Comparison of ENCODE assay signal across 19 cellular contexts in the genomic region with DNA sequence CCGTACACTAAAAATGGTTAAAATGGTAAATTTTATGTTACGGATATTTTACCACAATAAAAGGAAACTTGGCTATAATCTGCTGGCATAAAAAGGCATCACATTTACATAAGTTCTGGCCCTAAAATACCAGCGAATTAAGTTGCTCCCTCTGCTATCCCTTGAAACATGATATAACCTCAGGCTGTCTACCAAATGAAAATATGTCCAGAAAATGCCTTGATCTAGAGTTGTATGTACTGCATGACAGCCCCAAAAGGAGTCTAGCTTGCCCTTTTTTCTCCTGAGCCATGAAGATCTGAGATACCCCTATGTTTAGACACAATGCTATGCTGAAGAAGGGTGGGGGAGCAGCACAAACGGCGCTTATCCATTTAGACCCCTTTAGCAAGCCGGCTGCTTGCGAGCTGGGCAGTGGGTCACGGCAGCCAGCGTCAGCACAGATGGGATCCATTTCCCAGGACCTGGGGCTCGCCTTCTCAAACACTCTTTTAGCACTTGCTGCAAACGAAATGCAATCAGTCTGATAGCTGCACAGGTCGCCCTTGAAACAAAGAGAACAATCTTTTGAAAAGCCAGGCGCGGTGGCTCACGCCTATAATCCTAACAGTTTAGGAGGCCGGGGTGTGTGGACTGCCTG.
DNase-seq lines count a peak whose midpoint lies in the region; ATAC-seq, FAIRE-seq and TF ChIP-seq lines count a peak whose summit lies in the region.
"Had no signal": no experiment of that assay in that cellular context is flagged by ENCODE, and none has a peak within 500 bp of the region (broad histone marks: within the 10 kb centered on the region; RNA-seq: fewer than 3 reads in every experiment).

No MANE protein-coding gene starts in this region.

- intact Hi-C loops in lower lobe of right lung (cut with DNase I), result no loop called here

- no peaks in the 10 kb centered on the region for H3K9me3 ChIP-seq in CD4-positive, CD25-positive, alpha-beta regulatory T cell (ENCODE audit: control insufficient read depth in 2 of 2, low read length in 2 of 2)
- H3K9me3 ChIP-seq in HUES64 (ENCODE audit: insufficient read depth, low read depth, low read length) (no peaks in the 10 kb centered on the region), endodermal cell (ENCODE audit: control insufficient read depth, low read length) (no peaks in the 10 kb centered on the region), lower lobe of right lung (no peaks in the 10 kb centered on the region)

- ATAC-seq in CD4-positive, CD25-positive, alpha-beta regulatory T cell (ENCODE audit: low read depth in 2 of 2), result no peak
- ATAC-seq in lower lobe of right lung, result no peak
- ATAC-seq: HepG2, left lobe of liver had no signal

- H3K36me3 ChIP-seq in CD4-positive, CD25-positive, alpha-beta regulatory T cell (ENCODE audit: control insufficient read depth, insufficient read depth, low read length), result no peaks in the 10 kb centered on the region
- H3K36me3 ChIP-seq in HUES64 (ENCODE audit: insufficient read depth, low read length) (peaks cover 6% of the 10 kb centered on the region), endodermal cell (ENCODE audit: control insufficient read depth, insufficient read depth, low read length) (peaks cover 48% of the 10 kb centered on the region), lower lobe of right lung (peaks cover 5% of the 10 kb centered on the region)

- H3K4me1 ChIP-seq in CD4-positive, CD25-positive, alpha-beta regulatory T cell (ENCODE audit: control insufficient read depth, insufficient read depth, low read length, poor library complexity, severe bottlenecking), result peaks cover 7% of the 10 kb centered on the region
- H3K4me1 ChIP-seq in HUES64 (ENCODE audit: insufficient read depth, low read length) (peaks cover 30% of the 10 kb centered on the region), endodermal cell (ENCODE audit: control insufficient read depth, insufficient read depth, low read length) (peaks cover 5% of the 10 kb centered on the region), lower lobe of right lung (peaks cover 9% of the 10 kb centered on the region)
- H3K4me1 ChIP-seq: parathyroid adenoma had no signal

- peaks cover 9 to 39% (median 18%) of the 10 kb centered on the region in 4 donors for H3K4me1 Mint-ChIP-seq in CD4-positive, CD25-positive, alpha-beta regulatory T cell
- H3K4me1 Mint-ChIP-seq in endodermal cell (peaks cover 20% of the 10 kb centered on the region), nephron (peaks cover 68% of the 10 kb centered on the region)

- no peaks in the 10 kb centered on the region for H3K27me3 ChIP-seq in CD4-positive, CD25-positive, alpha-beta regulatory T cell (ENCODE audit: control insufficient read depth, insufficient read depth, low read length)
- no peaks in the 10 kb centered on the region for H3K27me3 ChIP-seq in HUES64 (ENCODE audit: insufficient read depth, low read length)
- no peaks in the 10 kb centered on the region for H3K27me3 ChIP-seq in endodermal cell (ENCODE audit: control insufficient read depth, insufficient read depth, low read length, poor library complexity, severe bottlenecking)
- H3K27me3 ChIP-seq in lower lobe of right lung (ENCODE audit: low read depth), result no peaks in the 10 kb centered on the region

- no peak for DNase-seq in CD4-positive, CD25-positive, alpha-beta regulatory T cell
- DNase-seq in endodermal cell, result peak; percentile 43
- DNase-seq in UCSD-AML1 (lab: John Stamatoyannopoulos, UW; ENCODE audit: unreplicated experiment), result no peak
- DNase-seq in hippocampal formation (lab: John Stamatoyannopoulos, UW), result no peak
- DNase-seq in HTR-8/SVneo (ENCODE audit: insufficient read length, low spot score), result no peak
- DNase-seq in lower lobe of right lung, result no peak
- DNase-seq: activated CD4-positive, alpha-beta T cell treated with anti-CD3 and anti-CD28 coated beads, Interleukin-2, amount 10 ng/mL, durations not matched to agents 7 days and 5 days; COR-L47; NCI-H146; NCI-H2227 treated with DMSO at 0.1 percent for 48 hours; stimulated activated CD4-positive, alpha-beta T cell treated with anti-CD3 and anti-CD28 coated beads, Interleukin-2, amount 100 ng/mL, for 48 hours had no signal

- no peak overlapping the region for H3K4me3 ChIP-seq in CD4-positive, CD25-positive, alpha-beta regulatory T cell (ENCODE audit: low read depth, low read length)
- no peak overlapping the region for H3K4me3 ChIP-seq in HUES64 (ENCODE audit: low read length)
- H3K4me3 ChIP-seq in endodermal cell (ENCODE audit: low read length), result no peak overlapping the region
- H3K4me3 ChIP-seq in lower lobe of right lung, result no peak overlapping the region
- H3K4me3 ChIP-seq: skin epidermis had no signal

- H3K27ac ChIP-seq in CD4-positive, CD25-positive, alpha-beta regulatory T cell (ENCODE audit: insufficient read depth, low read length, poor library complexity, severe bottlenecking), result no peak overlapping the region
- H3K27ac ChIP-seq in HUES64 (ENCODE audit: low read depth, low read length) (peak overlapping the region; percentile 9), endodermal cell (ENCODE audit: low read depth, low read length) (peak overlapping the region; percentile 47), lower lobe of right lung (no peak overlapping the region)
- H3K27ac ChIP-seq: parathyroid adenoma had no signal

- H3K27ac Mint-ChIP-seq in CD4-positive, CD25-positive, alpha-beta regulatory T cell, result peak overlapping the region; percentile 7 to 91 (median 54)
- H3K27ac Mint-ChIP-seq in endodermal cell (peak overlapping the region; percentile 41), nephron (peak overlapping the region; percentile 77 to 85 (median 85))
- H3K27ac Mint-ChIP-seq: activated CD4-positive, alpha-beta T cell treated with anti-CD3 and anti-CD28 coated beads, Interleukin-2, amount 10 ng/mL, durations not matched to agents 7 days and 5 days had no signal

- H3K36me3 Mint-ChIP-seq in CD4-positive, CD25-positive, alpha-beta regulatory T cell, result peaks cover 22% of the 10 kb centered on the region
- H3K36me3 Mint-ChIP-seq in endodermal cell (ENCODE audit: low read depth) (peaks cover 36% of the 10 kb centered on the region), nephron (ENCODE audit: low read depth) (peaks cover 58% of the 10 kb centered on the region)

- H3K9ac ChIP-seq in HUES64 (ENCODE audit: low read depth, low read length) (0 out of 2 replicates have a peak overlapping the region, but pooled peaks have one; percentile 1), endodermal cell (ENCODE audit: extremely low read depth, low read length, poor library complexity, severe bottlenecking) (no peak overlapping the region)
- H3K9ac ChIP-seq: parathyroid adenoma had no signal

- no peak for FAIRE-seq in HTR-8/SVneo (lab: Jason Lieb, UNC)
- FAIRE-seq: HepG2, TTC549, urothelium cell line had no signal

- H3K4me3 Mint-ChIP-seq in CD4-positive, CD25-positive, alpha-beta regulatory T cell, result peak overlapping the region in 3 of 4 donors; percentile 2 to 89 (median 64)
- H3K4me3 Mint-ChIP-seq in endodermal cell (no peak overlapping the region), nephron (peak overlapping the region in 1 of 3 experiments; percentile 46)
- H3K4me3 Mint-ChIP-seq: activated CD4-positive, alpha-beta T cell treated with anti-CD3 and anti-CD28 coated beads, Interleukin-2, amount 10 ng/mL, durations not matched to agents 7 days and 5 days had no signal

- H3K27me3 Mint-ChIP-seq in CD4-positive, CD25-positive, alpha-beta regulatory T cell, result peaks cover 6% of the 10 kb centered on the region
- peaks cover 1% of the 10 kb centered on the region for H3K27me3 Mint-ChIP-seq in endodermal cell (ENCODE audit: insufficient read depth)
- no peaks in the 10 kb centered on the region for H3K27me3 Mint-ChIP-seq in nephron (ENCODE audit: low read depth)

- no peak for TF ChIP-seq CTCF in endodermal cell (conservative IDR thresholded peaks at IDR 0.05)
- no peak for TF ChIP-seq CTCF in nephron (IDR thresholded peaks at IDR 0.05; ENCODE audit: unreplicated experiment in 3 of 3)
- no peak for TF ChIP-seq CTCF in lower lobe of right lung (IDR thresholded peaks at IDR 0.05)

- peaks cover 3 to 11% (median 5%) of the 10 kb centered on the region in 7 donors for H3K9me3 Mint-ChIP-seq in CD4-positive, CD25-positive, alpha-beta regulatory T cell
- peaks cover 8% of the 10 kb centered on the region for H3K9me3 Mint-ChIP-seq in endodermal cell
- H3K9me3 Mint-ChIP-seq in nephron, result peaks cover 15% of the 10 kb centered on the region

- 75% methylated on average over 16 of the region's 16 CpGs for WGBS in HUES64
- 82 to 83% methylated on average over 13 to 16 of the region's 16 CpGs for WGBS in endodermal cell (ENCODE audit: insufficient coverage in 1 of 2, insufficient read length in 1 of 2), 2 experiments

Comparison
In these comparisons a context has a peak if more than half of its experiments do, and no peak if none do; other contexts are left out.
1. H3K27ac ChIP-seq: peak in HUES64 (single experiment) and endodermal cell (single experiment); none in CD4-positive, CD25-positive, alpha-beta regulatory T cell (single experiment) and lower lobe of right lung (single experiment).
2. Peak in every context shown above with its lines, with median percentiles within 50 percentile points of each other: H3K27ac Mint-ChIP-seq.